In genomic region chr6:72720464-72720863, GRCh38 we compare ENCODE assay signal across 32 cellular contexts.
A peak's percentile ranks its signal among the peaks of the same experiment; 100 is the strongest.
DNase-seq lines count a peak whose midpoint lies in the region; ATAC-seq, FAIRE-seq and TF ChIP-seq lines count a peak whose summit lies in the region.
"Had no signal": no experiment of that assay in that cellular context is flagged by ENCODE, and none has a peak within 500 bp of the region (broad histone marks: within the 10 kb centered on the region; RNA-seq: fewer than 3 reads in every experiment).

No MANE protein-coding gene starts in this region.

- no peak for TF ChIP-seq CTCF in SU-DHL-6 (IDR thresholded peaks at IDR 0.05; ENCODE audit: insufficient read depth, low read length, poor library complexity, severe bottlenecking)

- no peaks in the 10 kb centered on the region for H3K36me3 Mint-ChIP-seq in stimulated activated effector memory CD8-positive, alpha-beta T cell treated with anti-CD3 and anti-CD28 coated beads, Interleukin-12 subunit alpha, Interleukin-12 subunit beta, amount 100 ng/mL, for 72 hours
- H3K36me3 Mint-ChIP-seq: CD8-positive, alpha-beta T cell; immature natural killer cell; WTC11 had no signal

- H3K27ac Mint-ChIP-seq in stimulated activated effector memory CD8-positive, alpha-beta T cell treated with anti-CD3 and anti-CD28 coated beads, Interleukin-12 subunit alpha, Interleukin-12 subunit beta, amount 100 ng/mL, for 72 hours, result no peak overlapping the region
- H3K27ac Mint-ChIP-seq: activated CD4-positive, alpha-beta T cell treated with anti-CD3 and anti-CD28 coated beads, Interleukin-2, amount 10 ng/mL, durations not matched to agents 7 days and 5 days; activated CD8-positive, alpha-beta memory T cell treated with anti-CD3 and anti-CD28 coated beads, Interleukin-2, amount 10 ng/mL, durations not matched to agents 7 days and 5 days; CD8-positive, alpha-beta T cell; nephron progenitor cell; stimulated activated naive CD8-positive, alpha-beta T cell treated with anti-CD3 and anti-CD28 coated beads, Interleukin-15, Interleukin-2, amounts not matched to agents 100 ng/mL and 50 ng/mL, for 24 hours; WTC11 had no signal

- H3K9me3 ChIP-seq in GM23248 (ENCODE audit: low read depth) (no peaks in the 10 kb centered on the region), SU-DHL-6 (ENCODE audit: insufficient read depth, low read length) (no peaks in the 10 kb centered on the region), SJCRH30 (replicated peaks) (no peaks in the 10 kb centered on the region)
- H3K9me3 ChIP-seq: A549, BE2C, HAP-1, spleen had no signal

- H3K36me3 ChIP-seq in GM23248 (ENCODE audit: low read depth) (no peaks in the 10 kb centered on the region), SU-DHL-6 (ENCODE audit: low read length) (no peaks in the 10 kb centered on the region), SJCRH30 (no peaks in the 10 kb centered on the region)
- H3K36me3 ChIP-seq: BE2C, HAP-1, spleen had no signal

- ATAC-seq in stimulated activated effector memory CD8-positive, alpha-beta T cell treated with anti-CD3 and anti-CD28 coated beads, Interleukin-12 subunit alpha, Interleukin-12 subunit beta, amount 100 ng/mL, for 72 hours, result no peak
- ATAC-seq: A549; activated CD8-positive, alpha-beta memory T cell treated with anti-CD3 and anti-CD28 coated beads, Interleukin-2, amount 10 ng/mL, durations not matched to agents 7 days and 5 days; activated T-cell treated with anti-CD3 and anti-CD28 coated beads, Interleukin-2, amount 50 U/mL, for 4 hours; CD8-positive, alpha-beta T cell; left colon; WTC11 had no signal

- H3K27me3 ChIP-seq in GM23248 (replicated peaks; ENCODE audit: insufficient read depth) (no peaks in the 10 kb centered on the region), SU-DHL-6 (ENCODE audit: low read length) (no peaks in the 10 kb centered on the region), SJCRH30 (no peaks in the 10 kb centered on the region)
- H3K27me3 ChIP-seq: BE2C, spleen had no signal

- no peak for FAIRE-seq in GM12892 (lab: Jason Lieb, UNC)
- FAIRE-seq: A549, RCC 7860, urothelium cell line had no signal

- WGBS in GM23248 (ENCODE audit: low coverage in 1 of 2, low lambda C conversion rate in 2 of 2, missing lambda C conversion rate in 2 of 2), 2 experiments, result 46 to 47% methylated on average over 2 of the region's 2 CpGs

- H3K4me2 ChIP-seq in GM23248 (ENCODE audit: unreplicated experiment) (peak overlapping the region; percentile 38), SU-DHL-6 (ENCODE audit: low read depth, low read length, poor library complexity, severe bottlenecking) (no peak overlapping the region)
- H3K4me2 ChIP-seq: A549 had no signal

- no peaks in the 10 kb centered on the region for H3F3A ChIP-seq in GM23248 (ENCODE audit: insufficient read depth)
- peaks cover 31% of the 10 kb centered on the region for H3F3A ChIP-seq in SU-DHL-6 (ENCODE audit: insufficient read depth)

- H3K9me2 ChIP-seq in GM23248 (ENCODE audit: insufficient read depth), result no peaks in the 10 kb centered on the region
- no peaks in the 10 kb centered on the region for H3K9me2 ChIP-seq in SU-DHL-6 (replicated peaks; ENCODE audit: insufficient read depth, low read length)

- H3K9ac ChIP-seq in GM23248 (no peak overlapping the region), SU-DHL-6 (ENCODE audit: low read length) (no peak overlapping the region)
- H3K9ac ChIP-seq: parathyroid adenoma had no signal

- H3K4me3 ChIP-seq in GM23248, result no peak overlapping the region
- H3K4me3 ChIP-seq in SU-DHL-6 (ENCODE audit: insufficient read depth, low read length, poor library complexity, severe bottlenecking), result no peak overlapping the region
- no peak overlapping the region for H3K4me3 ChIP-seq in SJCRH30
- H3K4me3 ChIP-seq: A549, HAP-1, spleen had no signal

- H4K20me1 ChIP-seq in GM23248 (ENCODE audit: insufficient read depth) (no peaks in the 10 kb centered on the region), SU-DHL-6 (ENCODE audit: low read depth, low read length) (no peaks in the 10 kb centered on the region)

- in situ Hi-C loops in GM23248 (cut with MboI), result no loop called here

- H3K79me2 ChIP-seq in GM23248 (ENCODE audit: insufficient read depth) (peaks cover 11% of the 10 kb centered on the region), SU-DHL-6 (ENCODE audit: insufficient read depth, low read length) (peaks cover 76% of the 10 kb centered on the region)
- H3K79me2 ChIP-seq: parathyroid adenoma had no signal

- no peaks in the 10 kb centered on the region for H3K4me1 Mint-ChIP-seq in stimulated activated effector memory CD8-positive, alpha-beta T cell treated with anti-CD3 and anti-CD28 coated beads, Interleukin-12 subunit alpha, Interleukin-12 subunit beta, amount 100 ng/mL, for 72 hours
- H3K4me1 Mint-ChIP-seq: activated CD4-positive, alpha-beta T cell treated with anti-CD3 and anti-CD28 coated beads, Interleukin-2, amount 10 ng/mL, durations not matched to agents 7 days and 5 days; activated CD8-positive, alpha-beta memory T cell treated with anti-CD3 and anti-CD28 coated beads, Interleukin-2, amount 10 ng/mL, durations not matched to agents 7 days and 5 days; WTC11 had no signal

- H3K4me3 Mint-ChIP-seq in stimulated activated effector memory CD8-positive, alpha-beta T cell treated with anti-CD3 and anti-CD28 coated beads, Interleukin-12 subunit alpha, Interleukin-12 subunit beta, amount 100 ng/mL, for 72 hours, result no peak overlapping the region
- H3K4me3 Mint-ChIP-seq: activated CD4-positive, alpha-beta T cell treated with anti-CD3 and anti-CD28 coated beads, Interleukin-2, amount 10 ng/mL, durations not matched to agents 7 days and 5 days; activated CD8-positive, alpha-beta memory T cell treated with anti-CD3 and anti-CD28 coated beads, Interleukin-2, amount 10 ng/mL, durations not matched to agents 7 days and 5 days; activated T-cell treated with anti-CD3 and anti-CD28 coated beads, Interleukin-2, amount 50 U/mL, for 4 hours; CD8-positive, alpha-beta T cell; immature natural killer cell; nephron progenitor cell; stimulated activated naive CD8-positive, alpha-beta T cell treated with anti-CD3 and anti-CD28 coated beads, Interleukin-15, Interleukin-2, amounts not matched to agents 100 ng/mL and 50 ng/mL, for 24 hours; WTC11 had no signal

- TF ChIP-seq POLR2A in GM12892 (IDR thresholded peaks at IDR 0.05; ENCODE audit: low read depth, low read length), result no peak

- no peak overlapping the region for H3K27ac ChIP-seq in GM23248
- H3K27ac ChIP-seq in SU-DHL-6 (ENCODE audit: low read depth, low read length), result peak overlapping the region; percentile 13; the same call in 1 of the 2 replicates
- no peak overlapping the region for H3K27ac ChIP-seq in SJCRH30
- H3K27ac ChIP-seq: A549, parathyroid adenoma, spleen had no signal

- H2AFZ ChIP-seq in GM23248 (no peak overlapping the region), SU-DHL-6 (ENCODE audit: low read depth, low read length, severe bottlenecking) (no peak overlapping the region)
- H2AFZ ChIP-seq: parathyroid adenoma had no signal

- H3K4me1 ChIP-seq in GM23248 (ENCODE audit: insufficient read depth) (peaks cover 34% of the 10 kb centered on the region), SJCRH30 (no peaks in the 10 kb centered on the region)
- H3K4me1 ChIP-seq: A549, BE2C, HAP-1, parathyroid adenoma, spleen had no signal

- no peaks in the 10 kb centered on the region for H3K9me3 Mint-ChIP-seq in stimulated activated effector memory CD8-positive, alpha-beta T cell treated with anti-CD3 and anti-CD28 coated beads, Interleukin-12 subunit alpha, Interleukin-12 subunit beta, amount 100 ng/mL, for 72 hours
- H3K9me3 Mint-ChIP-seq: activated CD4-positive, alpha-beta T cell treated with anti-CD3 and anti-CD28 coated beads, Interleukin-2, amount 10 ng/mL, durations not matched to agents 7 days and 5 days; activated T-cell treated with anti-CD3 and anti-CD28 coated beads, Interleukin-2, amount 50 U/mL, for 4 hours; CD8-positive, alpha-beta T cell; immature natural killer cell; nephron progenitor cell; stimulated activated naive CD8-positive, alpha-beta T cell treated with anti-CD3 and anti-CD28 coated beads, Interleukin-15, Interleukin-2, amounts not matched to agents 100 ng/mL and 50 ng/mL, for 24 hours; WTC11 had no signal

- DNase-seq in A172 (ENCODE audit: low spot score) (peak; percentile 4), GM23248 (peak; percentile 49), hepatic stellate cell (ENCODE audit: low spot score) (peak; percentile 15), SJCRH30 (no peak), GDM1 (lab: John Stamatoyannopoulos, UW) (no peak), GM12892 (ENCODE audit: insufficient read length) (no peak)
- DNase-seq in stimulated activated effector memory CD8-positive, alpha-beta T cell treated with anti-CD3 and anti-CD28 coated beads, Interleukin-12 subunit alpha, Interleukin-12 subunit beta, amount 100 ng/mL, for 72 hours (ENCODE audit: low spot score in 2 of 2), result no peak
- DNase-seq: activated CD4-positive, alpha-beta T cell treated with anti-CD3 and anti-CD28 coated beads, Interleukin-2, amount 10 ng/mL, durations not matched to agents 7 days and 5 days; activated CD8-positive, alpha-beta memory T cell treated with anti-CD3 and anti-CD28 coated beads, Interleukin-2, amount 10 ng/mL, durations not matched to agents 7 days and 5 days; activated gamma-delta T cell treated with Interleukin-2 at 50 U/mL for 16 hours; activated T-cell treated with anti-CD3 and anti-CD28 coated beads, Interleukin-2, amount 50 U/mL, for 4 hours; BE2C; CD8-positive, alpha-beta T cell; cerebellar nuclear complex; immature natural killer cell; left colon; NCI-H146; NCI-H446 treated with DMSO at 0.1 percent for 48 hours; NCI-H774; nephron progenitor cell; SIG-M5; spleen; stimulated activated CD4-positive, alpha-beta T cell treated with anti-CD3 and anti-CD28 coated beads, Interleukin-2, amount 100 ng/mL, for 24 hours; T-helper 1 cell had no signal

Comparison
In these comparisons a context has a peak if more than half of its experiments do, and no peak if none do; other contexts are left out.
1. DNase-seq: peak in A172 (single experiment), GM23248 (single experiment) and hepatic stellate cell (single experiment); none in stimulated activated effector memory CD8-positive, alpha-beta T cell treated with anti-CD3 and anti-CD28 coated beads, Interleukin-12 subunit alpha, Interleukin-12 subunit beta, amount 100 ng/mL, for 72 hours (0 of 2), SJCRH30 (0 of 2), GDM1 (single experiment) and GM12892 (single experiment).